In the genomic region with DNA sequence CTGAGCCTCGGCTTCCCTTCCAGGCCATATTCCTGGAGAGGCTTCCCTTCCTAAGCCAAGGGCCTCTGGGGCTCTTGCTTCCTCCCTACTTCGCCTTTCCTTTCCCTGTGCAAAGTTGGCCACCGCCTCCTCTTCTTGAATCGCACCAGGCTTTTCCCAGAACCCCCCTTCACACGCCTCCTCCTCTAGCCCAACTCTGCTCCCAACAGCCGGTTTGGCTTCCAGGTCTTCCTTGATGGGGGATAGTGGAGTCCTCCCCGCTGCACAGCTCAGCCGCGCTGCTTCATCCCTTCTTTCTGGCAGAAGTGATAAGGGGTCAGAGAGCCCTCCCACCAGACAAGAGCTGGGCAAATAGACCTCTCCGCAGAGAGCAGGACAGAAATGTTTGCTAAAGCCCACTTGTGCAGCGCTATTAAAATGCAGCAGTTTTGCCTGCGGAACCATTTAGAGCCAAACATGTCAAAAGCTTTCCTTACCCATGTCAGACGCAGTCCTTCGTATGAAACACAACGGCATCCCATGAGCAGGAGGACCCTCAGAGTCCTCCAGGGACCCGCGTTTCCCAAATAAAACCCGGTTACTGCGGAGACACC, we compare ENCODE assay signal across 11 cellular contexts. TPM values are rescaled to one million over a fixed set of nuclear protein-coding genes. Genes with fewer than 3 reads are reported as not detected.
A peak's percentile ranks its signal among the peaks of the same experiment; 100 is the strongest.
DNase-seq lines count a peak whose midpoint lies in the region; ATAC-seq and TF ChIP-seq lines count a peak whose summit lies in the region.
"Had no signal": no experiment of that assay in that cellular context is flagged by ENCODE, and none has a peak within 500 bp of the region (broad histone marks: within the 10 kb centered on the region; RNA-seq: fewer than 3 reads in every experiment).

No MANE protein-coding gene starts in this region.

- peaks cover 10% of the 10 kb centered on the region for H3K4me1 Mint-ChIP-seq in CD4-positive, alpha-beta T cell (ENCODE audit: low read depth)
- peaks cover 25% of the 10 kb centered on the region for H3K4me1 Mint-ChIP-seq in nephron

- H3K9me3 Mint-ChIP-seq in CD4-positive, alpha-beta T cell, result no peaks in the 10 kb centered on the region
- H3K9me3 Mint-ChIP-seq in nephron, result peaks cover 7% of the 10 kb centered on the region

- H3K27me3 Mint-ChIP-seq in CD4-positive, alpha-beta T cell, result peaks cover 78% of the 10 kb centered on the region
- H3K27me3 Mint-ChIP-seq in nephron (ENCODE audit: low read depth), result peaks cover 86% of the 10 kb centered on the region

- CTCF ChIA-PET in CD4-positive, alpha-beta T cell (lab: Charles Lee), result no interaction called here

- H3K27me3 ChIP-seq in CD4-positive, alpha-beta T cell (ENCODE audit: control insufficient read depth, insufficient read depth, low read length), result peaks cover 64% of the 10 kb centered on the region
- H3K27me3 ChIP-seq: vagina had no signal

- H3K36me3 Mint-ChIP-seq in CD4-positive, alpha-beta T cell (ENCODE audit: low read depth), result no peaks in the 10 kb centered on the region
- H3K36me3 Mint-ChIP-seq in nephron (ENCODE audit: low read depth), result no peaks in the 10 kb centered on the region

- no peak overlapping the region for H3K27ac ChIP-seq in CD4-positive, alpha-beta T cell (ENCODE audit: low read depth, low read length)
- H3K27ac ChIP-seq in caudate nucleus (ENCODE audit: low read depth, low read length), result peak overlapping the region; percentile 62
- H3K27ac ChIP-seq: adrenal gland, vagina had no signal

- no peak for TF ChIP-seq CTCF in CD4-positive, alpha-beta T cell (IDR thresholded peaks at IDR 0.05)
- no peak for TF ChIP-seq CTCF in nephron (IDR thresholded peaks at IDR 0.05; ENCODE audit: unreplicated experiment in 3 of 3)

- POLR2A ChIA-PET in CD4-positive, alpha-beta T cell (lab: Charles Lee), result no interaction called here

- intact Hi-C loops in CD4-positive, alpha-beta T cell (cut with DNase I, micrococcal nuclease), result no loop called here

- peak overlapping the region; percentile 75 for H3K4me3 Mint-ChIP-seq in CD4-positive, alpha-beta T cell
- peak overlapping the region; percentile 83 to 89 (median 86) for H3K4me3 Mint-ChIP-seq in nephron

- no peak for DNase-seq in CD4-positive, alpha-beta T cell
- DNase-seq in NCI-H2227 (lab: John Stamatoyannopoulos, UW; ENCODE audit: unreplicated experiment) (peak; percentile 48), caudate nucleus (lab: John Stamatoyannopoulos, UW) (no peak), Ammon's horn (ENCODE audit: low spot score) (no peak), NCI-H187 (lab: John Stamatoyannopoulos, UW) (no peak)
- DNase-seq in stimulated activated naive CD4-positive, alpha-beta T cell (lab: John Stamatoyannopoulos, UW), result no peak
- DNase-seq: NCI-H345 had no signal

- peaks cover 5% of the 10 kb centered on the region for H3K9me3 ChIP-seq in CD4-positive, alpha-beta T cell (ENCODE audit: control insufficient read depth, low read length)
- H3K9me3 ChIP-seq: adrenal gland, vagina had no signal

- no peak for ATAC-seq in CD4-positive, alpha-beta T cell (ENCODE audit: poor library complexity)
- ATAC-seq in HG03025 (IDR thresholded peaks at IDR 0.05; ENCODE audit: low FRiP score, unreplicated experiment), result no peak

- no peak overlapping the region for H3K27ac Mint-ChIP-seq in CD4-positive, alpha-beta T cell
- H3K27ac Mint-ChIP-seq in nephron, result no peak overlapping the region

RNA-seq across cellular contexts. Expression of a gene that starts 56.5 kb away (rescaled TPM):
- 1 to 10 TPM; 1.2 TPM for total RNA-seq in CD4-positive, alpha-beta T cell
- total RNA-seq: vagina had no signal
